15 cellular contexts compared by ENCODE assay signal in the genomic region with DNA sequence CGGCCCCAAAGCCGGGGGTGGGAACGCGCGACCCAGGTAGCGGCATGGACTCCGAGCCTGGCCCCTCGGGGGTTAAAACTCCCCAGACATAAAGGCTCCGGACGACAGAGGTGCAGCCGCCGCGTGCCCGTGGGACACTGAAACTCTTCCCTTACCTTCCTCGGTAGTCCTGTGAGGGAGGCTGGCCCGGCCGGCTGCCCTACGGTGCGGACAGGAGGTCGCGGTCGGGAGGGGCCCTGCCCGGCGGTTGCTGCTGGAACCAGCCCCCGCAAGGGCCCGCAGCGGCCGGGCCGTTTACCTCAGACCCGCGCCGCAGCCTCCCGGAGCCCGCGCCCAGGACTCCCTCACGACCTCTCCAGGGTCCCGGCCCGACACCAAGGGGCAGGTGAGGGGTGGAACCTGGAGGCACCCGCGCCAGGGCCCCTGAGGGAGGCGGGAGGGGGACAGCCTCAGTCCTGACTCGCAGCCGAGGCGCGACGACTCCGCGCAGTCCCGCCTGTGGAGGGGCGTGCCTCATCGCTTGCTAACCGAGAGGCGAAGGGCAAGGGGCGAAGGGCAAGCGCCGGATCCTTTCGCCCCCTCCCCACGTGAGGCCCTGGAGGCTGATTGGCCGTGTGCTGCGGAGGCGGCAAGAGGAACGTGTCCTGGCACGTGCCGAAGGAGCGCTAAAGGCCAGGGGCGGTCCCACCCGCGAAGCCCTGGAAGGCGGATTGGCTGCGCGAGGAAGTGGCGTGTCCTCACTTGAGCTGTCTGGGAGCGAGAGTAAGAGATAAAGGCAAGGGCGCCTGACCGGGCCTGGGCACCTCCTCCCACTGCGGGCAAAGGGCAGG. TPM values are rescaled to one million over a fixed set of nuclear protein-coding genes. Genes with fewer than 3 reads are reported as not detected.
DNase-seq lines count a peak whose midpoint lies in the region; ATAC-seq and TF ChIP-seq lines count a peak whose summit lies in the region.
"Had no signal": no experiment of that assay in that cellular context is flagged by ENCODE, and none has a peak within 500 bp of the region (broad histone marks: within the 10 kb centered on the region; RNA-seq: fewer than 3 reads in every experiment).

Gene UPB1, plus strand, starts transcription at position 798 of the 830 bp plus-strand sequence. CDS start 72 bp downstream, outside the sequence.

- H3K27me3 ChIP-seq in adipocyte (replicated peaks; ENCODE audit: control insufficient read depth, insufficient read depth, low read length), result peaks cover 28% of the 10 kb centered on the region
- H3K27me3 ChIP-seq in hepatocyte, result peaks cover 5% of the 10 kb centered on the region
- H3K27me3 ChIP-seq in neutrophil, result peaks cover 26% of the 10 kb centered on the region

- peak within 1 kb of the TSS; percentile 71 for H2AFZ ChIP-seq in hepatocyte

- CTCF ChIA-PET in AG04449 (lab: Yijun Ruan, JAX), result interaction anchor here (1.0 to 4.2 kb wide), 2 partner anchors 12 to 88 kb away, joined by 3 to 16 read pairs; no protein-coding TSS in a partner anchor

- H3K36me3 ChIP-seq in adipocyte (ENCODE audit: control insufficient read depth, insufficient read depth, low read length, severe bottlenecking) (no peaks in the 10 kb centered on the region), hepatocyte (replicated peaks; ENCODE audit: insufficient read depth, low read depth) (no peaks in the 10 kb centered on the region), neutrophil (no peaks in the 10 kb centered on the region)

- POLR2A ChIA-PET in AG04449 (lab: Yijun Ruan, JAX), result no interaction called here

- DNase-seq in AG04449 (ENCODE audit: low read depth, low spot score) (no peak), adipocyte (ENCODE audit: low read depth) (no peak), hepatocyte (ENCODE audit: low spot score) (peak; percentile 41), NCI-H2171 treated with DMSO at 0.1 percent for 48 hours (lab: John Stamatoyannopoulos, UW) (no peak), NCI-H146 treated with DMSO at 0.1 percent for 48 hours (lab: John Stamatoyannopoulos, UW; ENCODE audit: unreplicated experiment) (no peak)
- DNase-seq: activated CD4-positive, alpha-beta T cell treated with anti-CD3 and anti-CD28 coated beads, Interleukin-2, amount 10 ng/mL, durations not matched to agents 7 days and 5 days; activated naive CD4-positive, alpha-beta T cell treated with Interleukin-2 at 50 U/mL for 16 hours; DND-41; naive B cell; NCI-H1436 had no signal

- H3K4me2 ChIP-seq in hepatocyte, result peak within 1 kb of the TSS; percentile 79

- H3K4me1 ChIP-seq in adipocyte (ENCODE audit: control insufficient read depth, insufficient read depth, low read length) (no peaks in the 10 kb centered on the region), hepatocyte (ENCODE audit: insufficient read depth) (peaks cover 26% of the 10 kb centered on the region), neutrophil (ENCODE audit: control insufficient read depth in 1 of 2, insufficient read depth in 1 of 2, low read depth in 1 of 2, low read length in 1 of 2) (peaks cover 45 to 55% of the 10 kb centered on the region in 2 experiments)

- H4K20me1 ChIP-seq in hepatocyte (ENCODE audit: insufficient read depth, poor library complexity, severe bottlenecking), result no peaks in the 10 kb centered on the region

- TF ChIP-seq CTCF in AG04449 (IDR thresholded peaks at IDR 0.05; ENCODE audit: insufficient read depth, low read length, missing control alignments), result no peak
- no peak for TF ChIP-seq CTCF in hepatocyte (IDR thresholded peaks at IDR 0.05; ENCODE audit: poor library complexity)
- no peak for TF ChIP-seq CTCF in neutrophil (IDR thresholded peaks at IDR 0.05)

- H3K4me3 ChIP-seq in AG04449 (ENCODE audit: low read depth, low read length) (peak within 1 kb of the TSS; percentile 34), adipocyte (ENCODE audit: low read length) (peak within 1 kb of the TSS; percentile 17), hepatocyte (peak within 1 kb of the TSS; percentile 11), neutrophil (ENCODE audit: low read depth in 1 of 2, low read length in 1 of 2) (peak within 1 kb of the TSS; percentile 25 to 45)

- H3K9ac ChIP-seq in adipocyte (ENCODE audit: low read length), result no peak within 1 kb of the TSS

- H3K27ac ChIP-seq in hepatocyte (peak within 1 kb of the TSS; percentile 53), neutrophil (no peak within 1 kb of the TSS)

- no peaks in the 10 kb centered on the region for H3K79me2 ChIP-seq in hepatocyte

- H3K9me3 ChIP-seq in adipocyte (ENCODE audit: control insufficient read depth, low read length) (no peaks in the 10 kb centered on the region), hepatocyte (ENCODE audit: low read depth) (no peaks in the 10 kb centered on the region), neutrophil (no peaks in the 10 kb centered on the region)

- H3K9me2 ChIP-seq in hepatocyte (replicated peaks; ENCODE audit: insufficient read depth), result no peaks in the 10 kb centered on the region

- ATAC-seq in HG02870 (IDR thresholded peaks at IDR 0.05; ENCODE audit: unreplicated experiment) (no peak), GM18861 (IDR thresholded peaks at IDR 0.05; ENCODE audit: unreplicated experiment) (no peak)
- ATAC-seq: stimulated activated effector memory CD8-positive, alpha-beta T cell treated with anti-CD3 and anti-CD28 coated beads, Interleukin-12 subunit alpha, Interleukin-12 subunit beta, amount 100 ng/mL, for 72 hours had no signal

- 32% methylated on average over 76 of the region's 76 CpGs for WGBS in hepatocyte (ENCODE audit: low lambda C conversion rate, missing lambda C conversion rate)

RNA-seq across cellular contexts. Expression of gene UPB1, which starts in this region (rescaled TPM):
- total RNA-seq in hepatocyte, result 1.2 and 1.6 TPM in 2 replicates
- 0.39 and 1.0 TPM in 2 replicates for polyA plus RNA-seq in hepatocyte
- total RNA-seq: HT-29 had no signal
